Comparison of ENCODE assay signal across 8 cellular contexts in genomic region chr1:115828101-115829022, GRCh38. TPM values are rescaled to one million over a fixed set of nuclear protein-coding genes. Genes with fewer than 3 reads are reported as not detected.
DNase-seq lines count a peak whose midpoint lies in the region; ATAC-seq, FAIRE-seq and TF ChIP-seq lines count a peak whose summit lies in the region.

No MANE protein-coding gene starts in this region.

- in situ Hi-C loops in HAP-1 (cut with MboI; ENCODE audit: low sequenced_read_pairs): no loop called here

- H3K4me1 ChIP-seq in ES-I3 (ENCODE audit: insufficient read depth, low read length) (peaks cover 12% of the 10 kb centered on the region), RWPE2 (ENCODE audit: insufficient read depth, poor library complexity, severe bottlenecking) (peaks cover 19% of the 10 kb centered on the region), esophagus squamous epithelium (peaks cover 14 to 41% (median 20%) of the 10 kb centered on the region in 3 donors), HAP-1 (peaks cover 13% of the 10 kb centered on the region)

- TF ChIP-seq POLR2A in esophagus squamous epithelium (IDR thresholded peaks at IDR 0.05): no peak

- H3K27me3 Mint-ChIP-seq in natural killer cell (ENCODE audit: low read depth in 2 of 2): peaks cover 33 to 73% of the 10 kb centered on the region in 2 donors

- H3K27ac ChIP-seq in RWPE2 (ENCODE audit: poor library complexity, severe bottlenecking): no peak overlapping the region
- peak overlapping the region; percentile 43 to 86 (median 78) for H3K27ac ChIP-seq in esophagus squamous epithelium

- no peak for TF ChIP-seq CTCF in RWPE2 (IDR thresholded peaks at IDR 0.05; ENCODE audit: poor library complexity, severe bottlenecking)
- TF ChIP-seq CTCF in esophagus squamous epithelium (IDR thresholded peaks at IDR 0.05): no peak
- TF ChIP-seq CTCF in natural killer cell (IDR thresholded peaks at IDR 0.05): no peak

- H3K9me3 Mint-ChIP-seq in natural killer cell: no peaks in the 10 kb centered on the region

- H3K27ac Mint-ChIP-seq in natural killer cell: peak overlapping the region in 1 of 2 donors; percentile 29

- H3K27me3 ChIP-seq in RWPE2 (ENCODE audit: insufficient read depth, poor library complexity, severe bottlenecking) (no peaks in the 10 kb centered on the region), esophagus squamous epithelium (peaks cover 0 to 34% (median 0%) of the 10 kb centered on the region in 4 donors), HAP-1 (ENCODE audit: low read depth) (no peaks in the 10 kb centered on the region)

- H3K4me3 ChIP-seq in RWPE2 (ENCODE audit: severe bottlenecking) (no peak overlapping the region), esophagus squamous epithelium (peak overlapping the region; percentile 29 to 67 (median 54)), HAP-1 (no peak overlapping the region)

- H3K9me3 ChIP-seq in ES-I3 (ENCODE audit: control insufficient read depth, insufficient read depth, low read length): no peaks in the 10 kb centered on the region
- H3K9me3 ChIP-seq in RWPE2 (ENCODE audit: severe bottlenecking): no peaks in the 10 kb centered on the region
- H3K9me3 ChIP-seq in esophagus squamous epithelium: no peaks in the 10 kb centered on the region
- no peaks in the 10 kb centered on the region for H3K9me3 ChIP-seq in HAP-1

- peak overlapping the region; percentile 83 for H3K4me3 Mint-ChIP-seq in natural killer cell

- peak overlapping the region; percentile 57 for H3K9ac ChIP-seq in ES-I3 (ENCODE audit: low read depth, low read length)

- H3K36me3 ChIP-seq in ES-I3 (ENCODE audit: insufficient read depth, low read length) (no peaks in the 10 kb centered on the region), RWPE2 (ENCODE audit: low read depth) (no peaks in the 10 kb centered on the region), esophagus squamous epithelium (no peaks in the 10 kb centered on the region), HAP-1 (replicated peaks) (no peaks in the 10 kb centered on the region)

- H3K4me1 Mint-ChIP-seq in natural killer cell: peaks cover 9 to 14% of the 10 kb centered on the region in 2 donors

- intact Hi-C loops in esophagus squamous epithelium (cut with DNase I) (no loop called here), natural killer cell (cut with micrococcal nuclease) (no loop called here)

- no peak for ATAC-seq in RWPE2 (ENCODE audit: low read depth)
- peak; percentile 58 to 78 (median 62) for ATAC-seq in natural killer cell

- FAIRE-seq in urothelium cell line (lab: Jason Lieb, UNC): no peak

- 29 to 37% methylated on average over 9 to 24 of the region's 80 CpGs for WGBS in esophagus squamous epithelium, 2 donors

- DNase-seq in RWPE2 (ENCODE audit: low spot score) (peak; percentile 54), esophagus squamous epithelium (lab: John Stamatoyannopoulos, UW) (no peak), natural killer cell (no peak), NCI-H1092 (lab: John Stamatoyannopoulos, UW) (no peak), HAP-1 (ENCODE audit: low spot score in 2 of 2) (no peak), urothelium cell line (ENCODE audit: low spot score) (no peak)
- DNase-seq in activated CD8-positive, alpha-beta memory T cell treated with anti-CD3 and anti-CD28 coated beads for 24 hours: no peak

- no peaks in the 10 kb centered on the region for H3K36me3 Mint-ChIP-seq in natural killer cell

RNA-seq across cellular contexts. Expression of gene NHLH2, which starts 12.6 kb away (rescaled TPM):
- total RNA-seq in esophagus squamous epithelium: 1 to 10 TPM; 1.6 to 2.7 (median 2.5) TPM
- not detected for total RNA-seq in natural killer cell

RNA-seq across cellular contexts. Expression of gene CASQ2, which starts 59.8 kb away (rescaled TPM):
- total RNA-seq in esophagus squamous epithelium (10 to 100 TPM in 1 of 4 donors, 1 to 10 TPM in 2, under 1 TPM in 1; 0.53 to 21.4 (median 4.1) TPM), natural killer cell (not detected)

Comparison
In these comparisons a context has a peak if more than half of its experiments do, and no peak if none do; other contexts are left out.
1. H3K4me3 ChIP-seq: peak in esophagus squamous epithelium (4 of 4); none in RWPE2 (single experiment) and HAP-1 (single experiment).